In the genomic region with DNA sequence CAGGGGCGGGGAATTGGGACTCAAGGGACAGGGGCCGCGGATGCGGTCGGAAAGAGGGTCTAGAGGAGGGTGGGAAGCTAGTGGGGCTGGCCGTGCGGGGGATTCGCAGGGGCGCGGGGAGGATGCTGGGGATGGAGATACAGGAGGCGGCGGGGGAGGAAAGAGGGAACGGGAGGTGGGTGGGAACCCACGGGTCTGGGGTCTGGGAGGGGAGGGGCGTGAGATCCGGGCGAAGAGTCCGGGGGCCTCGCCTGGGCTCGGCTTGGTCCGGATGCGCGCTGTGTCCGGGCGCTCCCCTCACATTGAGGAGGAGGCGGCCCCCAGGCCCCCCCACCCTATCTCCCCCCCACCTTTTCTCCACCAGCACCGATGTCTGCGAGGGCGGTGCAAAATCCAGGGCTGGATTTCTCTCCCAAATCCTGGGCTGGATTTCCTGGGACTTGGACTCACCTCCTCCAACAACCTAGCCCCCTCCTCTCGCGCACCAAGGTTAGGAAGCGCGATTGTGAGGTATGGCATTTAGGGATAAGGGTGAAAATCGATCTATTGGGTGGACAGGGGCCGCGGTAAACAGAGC, we compare ENCODE assay signal across 8 cellular contexts. TPM values are rescaled to one million over a fixed set of nuclear protein-coding genes. Genes with fewer than 3 reads are reported as not detected.
A peak's percentile ranks its signal among the peaks of the same experiment; 100 is the strongest.
DNase-seq lines count a peak whose midpoint lies in the region; ATAC-seq and TF ChIP-seq lines count a peak whose summit lies in the region.

TSS of gene AGAP2 (minus strand) at position 82 of the 577 bp plus-strand sequence. CDS start 496 bp downstream, outside the sequence.

- peak within 1 kb of the TSS; percentile 7 for H3K27ac Mint-ChIP-seq in activated CD4-positive, alpha-beta memory T cell treated with anti-CD3 and anti-CD28 coated beads for 36 hours
- H3K27ac Mint-ChIP-seq in stimulated activated memory B cell treated with anti-CD40 and anti-IgM and Interleukin-4, amounts not matched to agents 10 μg/mL and 1 μg/mL and 100 μg/mL, for 72 hours = no peak within 1 kb of the TSS

- H3K9me3 ChIP-seq in iPS-18a (ENCODE audit: control insufficient read depth, low read depth, low read length) (no peaks in the 10 kb centered on the region), thoracic aorta (no peaks in the 10 kb centered on the region)

- H3K36me3 ChIP-seq in iPS-18a (ENCODE audit: control insufficient read depth, low read depth, low read length) (no peaks in the 10 kb centered on the region), thoracic aorta (no peaks in the 10 kb centered on the region)

- no peaks in the 10 kb centered on the region for H3K9me3 Mint-ChIP-seq in activated T-cell treated with anti-CD3 and anti-CD28 coated beads, Interleukin-2, amount 50 U/mL, for 4 hours
- H3K9me3 Mint-ChIP-seq in activated CD4-positive, alpha-beta memory T cell treated with anti-CD3 and anti-CD28 coated beads for 36 hours = no peaks in the 10 kb centered on the region
- no peaks in the 10 kb centered on the region for H3K9me3 Mint-ChIP-seq in stimulated activated memory B cell treated with anti-CD40 and anti-IgM and Interleukin-4, amounts not matched to agents 10 μg/mL and 1 μg/mL and 100 μg/mL, for 72 hours

- H3K4me1 Mint-ChIP-seq in activated T-cell treated with anti-CD3 and anti-CD28 coated beads, Interleukin-2, amount 50 U/mL, for 4 hours (ENCODE audit: low read depth) = peaks cover 45% of the 10 kb centered on the region
- peaks cover 42% of the 10 kb centered on the region for H3K4me1 Mint-ChIP-seq in activated CD4-positive, alpha-beta memory T cell treated with anti-CD3 and anti-CD28 coated beads for 36 hours (ENCODE audit: low read depth)
- peaks cover 48% of the 10 kb centered on the region for H3K4me1 Mint-ChIP-seq in stimulated activated memory B cell treated with anti-CD40 and anti-IgM and Interleukin-4, amounts not matched to agents 10 μg/mL and 1 μg/mL and 100 μg/mL, for 72 hours

- H3K27me3 ChIP-seq in iPS-18a (ENCODE audit: control insufficient read depth, insufficient read depth, low read length) (peaks cover 88% of the 10 kb centered on the region), thoracic aorta (replicated peaks; ENCODE audit: insufficient read depth) (peaks cover 21% of the 10 kb centered on the region)

- H3K27ac ChIP-seq in iPS-18a (ENCODE audit: low read length) (no peak within 1 kb of the TSS), thoracic aorta (peak within 1 kb of the TSS in 1 of 2 donors; percentile 43)

- peak within 1 kb of the TSS; percentile 64 for H3K4me3 Mint-ChIP-seq in activated T-cell treated with anti-CD3 and anti-CD28 coated beads, Interleukin-2, amount 50 U/mL, for 4 hours
- H3K4me3 Mint-ChIP-seq in activated CD4-positive, alpha-beta memory T cell treated with anti-CD3 and anti-CD28 coated beads for 36 hours = peak within 1 kb of the TSS; percentile 1
- no peak within 1 kb of the TSS for H3K4me3 Mint-ChIP-seq in stimulated activated memory B cell treated with anti-CD40 and anti-IgM and Interleukin-4, amounts not matched to agents 10 μg/mL and 1 μg/mL and 100 μg/mL, for 72 hours

- intact Hi-C loops in activated CD4-positive, alpha-beta memory T cell treated with anti-CD3 and anti-CD28 coated beads for 36 hours (cut with micrococcal nuclease) = no loop called here

- H3K4me3 ChIP-seq in iPS-18a (ENCODE audit: low read length) (peak within 1 kb of the TSS; percentile 55), thoracic aorta (peak within 1 kb of the TSS; percentile 59)

- no peaks in the 10 kb centered on the region for H3K27me3 Mint-ChIP-seq in activated T-cell treated with anti-CD3 and anti-CD28 coated beads, Interleukin-2, amount 50 U/mL, for 4 hours (ENCODE audit: low read depth)
- H3K27me3 Mint-ChIP-seq in activated CD4-positive, alpha-beta memory T cell treated with anti-CD3 and anti-CD28 coated beads for 36 hours = no peaks in the 10 kb centered on the region
- no peaks in the 10 kb centered on the region for H3K27me3 Mint-ChIP-seq in stimulated activated memory B cell treated with anti-CD40 and anti-IgM and Interleukin-4, amounts not matched to agents 10 μg/mL and 1 μg/mL and 100 μg/mL, for 72 hours

- no peak for TF ChIP-seq CTCF in thoracic aorta (IDR thresholded peaks at IDR 0.05)

- POLR2A ChIA-PET in activated CD4-positive, alpha-beta memory T cell treated with anti-CD3 and anti-CD28 coated beads for 36 hours (lab: Charles Lee) = no interaction called here

- no peak within 1 kb of the TSS for H3K9ac ChIP-seq in iPS-18a (ENCODE audit: low read length)

- ATAC-seq in activated T-cell treated with anti-CD3 and anti-CD28 coated beads, Interleukin-2, amount 50 U/mL, for 4 hours = no peak
- ATAC-seq in thoracic aorta (ENCODE audit: insufficient number of reproducible peaks, low FRiP score, low read depth) = no peak
- no peak for ATAC-seq in stimulated activated memory B cell treated with anti-CD40 and anti-IgM and Interleukin-4, amounts not matched to agents 10 μg/mL and 1 μg/mL and 100 μg/mL, for 72 hours
- no peak for ATAC-seq in GM21381 (IDR thresholded peaks at IDR 0.05; ENCODE audit: unreplicated experiment)
- no peak for ATAC-seq in GM18520 (IDR thresholded peaks at IDR 0.05; ENCODE audit: unreplicated experiment)

- peaks cover 22% of the 10 kb centered on the region for H3K36me3 Mint-ChIP-seq in activated T-cell treated with anti-CD3 and anti-CD28 coated beads, Interleukin-2, amount 50 U/mL, for 4 hours (ENCODE audit: insufficient read depth)
- H3K36me3 Mint-ChIP-seq in activated CD4-positive, alpha-beta memory T cell treated with anti-CD3 and anti-CD28 coated beads for 36 hours = peaks cover 19% of the 10 kb centered on the region
- peaks cover 22% of the 10 kb centered on the region for H3K36me3 Mint-ChIP-seq in stimulated activated memory B cell treated with anti-CD40 and anti-IgM and Interleukin-4, amounts not matched to agents 10 μg/mL and 1 μg/mL and 100 μg/mL, for 72 hours

- H3K4me1 ChIP-seq in iPS-18a (ENCODE audit: control insufficient read depth, low read depth, low read length) (peaks cover 16% of the 10 kb centered on the region), thoracic aorta (ENCODE audit: control insufficient read depth in 1 of 2, low read depth in 2 of 2) (peaks cover 28 to 34% of the 10 kb centered on the region in 2 donors)

- CTCF ChIA-PET in activated CD4-positive, alpha-beta memory T cell treated with anti-CD3 and anti-CD28 coated beads for 36 hours (lab: Charles Lee) = no interaction called here

- DNase-seq in activated T-cell treated with anti-CD3 and anti-CD28 coated beads, Interleukin-2, amount 50 U/mL, for 4 hours = no peak
- DNase-seq in activated T-cell treated with anti-CD3 and anti-CD28 coated beads, Interleukin-2, amount 50 U/mL, for 48 hours = no peak
- DNase-seq in activated CD4-positive, alpha-beta memory T cell treated with anti-CD3 and anti-CD28 coated beads for 36 hours = no peak
- no peak for DNase-seq in thoracic aorta (ENCODE audit: low spot score)

RNA-seq across cellular contexts. Expression of gene AGAP2, which starts in this region (rescaled TPM):
- 10 to 100 TPM; 24.4 to 28.1 (median 25.8) TPM for total RNA-seq in activated T-cell treated with anti-CD3 and anti-CD28 coated beads, Interleukin-2, amount 50 U/mL, for 4 hours
- 10 to 100 TPM; 32.4 to 34.0 TPM for total RNA-seq in activated CD4-positive, alpha-beta memory T cell treated with anti-CD3 and anti-CD28 coated beads for 36 hours
- 1 to 10 TPM; 1.2 to 3.5 TPM for total RNA-seq in thoracic aorta

Comparison
In these comparisons a context has a peak if more than half of its experiments do, and no peak if none do; other contexts are left out.
1. RNA of gene AGAP2 (total RNA-seq): 32.4 to 34.0 TPM in activated CD4-positive, alpha-beta memory T cell treated with anti-CD3 and anti-CD28 coated beads for 36 hours and 24.4 to 28.1 TPM in activated T-cell treated with anti-CD3 and anti-CD28 coated beads, Interleukin-2, amount 50 U/mL, for 4 hours; 1.2 to 3.5 TPM in thoracic aorta; every median in the first group is over 4 times any median in the second.